Comparison of ENCODE assay signal across 7 cellular contexts in genomic region chr18:52409732-52410131, GRCh38.
DNase-seq lines count a peak whose midpoint lies in the region; ATAC-seq, FAIRE-seq and TF ChIP-seq lines count a peak whose summit lies in the region.

No MANE protein-coding gene starts in this region.

- DNase-seq in small intestine (peak; percentile 39), SK-N-DZ (ENCODE audit: low spot score) (no peak), NCI-H187 treated with DMSO at 0.1 percent for 48 hours (lab: John Stamatoyannopoulos, UW) (no peak), NCI-H2171 treated with DMSO at 0.1 percent for 48 hours (lab: John Stamatoyannopoulos, UW) (no peak)

- peak overlapping the region; percentile 47 for H3K4me2 ChIP-seq in KMS-11

- H3K79me2 ChIP-seq in KMS-11 (ENCODE audit: insufficient read depth, low read depth) = no peaks in the 10 kb centered on the region

- 9 to 23% (median 16%) methylated on average over 1 of the region's 1 CpG for WGBS in small intestine, 3 donors

- no peaks in the 10 kb centered on the region for H4K20me1 ChIP-seq in KMS-11 (ENCODE audit: insufficient read depth)

- TF ChIP-seq CTCF in KMS-11 (conservative IDR thresholded peaks at IDR 0.05; ENCODE audit: low read depth, low read length) = peak; percentile 60

- peak overlapping the region; percentile 45 for H2AFZ ChIP-seq in KMS-11 (ENCODE audit: low read depth)

- H3K4me3 ChIP-seq in KMS-11 (IDR thresholded peaks at IDR 0.05; ENCODE audit: insufficient read depth, low read depth, low read length) (no peak overlapping the region), small intestine (ENCODE audit: low read depth in 1 of 2, low read length in 2 of 2) (no peak overlapping the region)

- no peaks in the 10 kb centered on the region for H3K9me3 ChIP-seq in small intestine (ENCODE audit: control insufficient read depth, low read depth)

- no peak for FAIRE-seq in small intestine (lab: Jason Lieb, UNC)

- peak overlapping the region; percentile 41 for H3K9ac ChIP-seq in KMS-11

- no peaks in the 10 kb centered on the region for H3K36me3 ChIP-seq in KMS-11 (ENCODE audit: insufficient read depth)
- H3K36me3 ChIP-seq in small intestine (ENCODE audit: control insufficient read depth in 2 of 2, insufficient read depth in 2 of 2, low read length in 2 of 2) = no peaks in the 10 kb centered on the region

- H3K27me3 ChIP-seq in KMS-11 (ENCODE audit: insufficient read depth, low read depth) (no peaks in the 10 kb centered on the region), small intestine (ENCODE audit: control insufficient read depth in 2 of 2, insufficient read depth in 2 of 2, low read length in 2 of 2) (no peaks in the 10 kb centered on the region)

- ATAC-seq in GM18907 (IDR thresholded peaks at IDR 0.05; ENCODE audit: unreplicated experiment) (peak; percentile 94), HG02610 (IDR thresholded peaks at IDR 0.05; ENCODE audit: unreplicated experiment) (peak; percentile 100)

- H3K4me1 ChIP-seq in KMS-11 (ENCODE audit: low read depth, poor library complexity, severe bottlenecking) (peaks cover 23% of the 10 kb centered on the region), small intestine (ENCODE audit: control insufficient read depth in 2 of 2, insufficient read depth in 1 of 2, low read depth in 1 of 2, low read length in 1 of 2) (no peaks in the 10 kb centered on the region)

- H3K27ac ChIP-seq in KMS-11 = peak overlapping the region; percentile 55
- H3K27ac ChIP-seq in small intestine (ENCODE audit: low read depth in 1 of 2, low read length in 1 of 2) = no peak overlapping the region
